8 cellular contexts compared by ENCODE assay signal in genomic region chr16:2009302-2009711, GRCh38. TPM values are rescaled to one million over a fixed set of nuclear protein-coding genes. Genes with fewer than 3 reads are reported as not detected.
DNase-seq lines count a peak whose midpoint lies in the region; ATAC-seq, FAIRE-seq and TF ChIP-seq lines count a peak whose summit lies in the region.

No MANE protein-coding gene starts in this region.

- in situ Hi-C loops in HepG2 (cut with HindIII; ENCODE audit: extremely low pct_ligation_motif_present, low pct_unique_long_range_greater_than_20kb), result no loop called here

- H3K4me1 ChIP-seq in astrocyte (ENCODE audit: insufficient read depth, low read length), result peaks cover 36% of the 10 kb centered on the region
- H3K4me1 ChIP-seq in HepG2 (ENCODE audit: insufficient read depth, low read length), result peaks cover 69% of the 10 kb centered on the region

- H3K27ac ChIP-seq in astrocyte (ENCODE audit: low read depth, low read length) (peak overlapping the region; percentile 77), HepG2 (ENCODE audit: extremely low read length, insufficient read depth, low read length) (peak overlapping the region; percentile 78)

- H3K4me1 Mint-ChIP-seq in astrocyte (ENCODE audit: low read depth, unreplicated experiment), result peaks cover 18% of the 10 kb centered on the region
- H3K4me1 Mint-ChIP-seq in type B pancreatic cell (ENCODE audit: unreplicated experiment), result peaks cover 15% of the 10 kb centered on the region

- peak; percentile 47 for ATAC-seq in GM19395 (IDR thresholded peaks at IDR 0.05; ENCODE audit: unreplicated experiment)
- peak; percentile 21 for ATAC-seq in HG03520 (IDR thresholded peaks at IDR 0.05; ENCODE audit: unreplicated experiment)
- peak; percentile 6 for ATAC-seq in HepG2

- peaks cover 49% of the 10 kb centered on the region for H4K20me1 ChIP-seq in astrocyte (ENCODE audit: insufficient read depth, low read length)
- peaks cover 13% of the 10 kb centered on the region; the same call in 1 of the 2 replicates for H4K20me1 ChIP-seq in HepG2 (ENCODE audit: insufficient read depth, low read length)

- no TSS peak for BruUV-seq in HepG2 (replicated peaks; lab: Mats Ljungman, UMichigan)

- H3K9me3 Mint-ChIP-seq in astrocyte (ENCODE audit: unreplicated experiment) (no peaks in the 10 kb centered on the region), type B pancreatic cell (no peaks in the 10 kb centered on the region)

- H3K9ac ChIP-seq in astrocyte (ENCODE audit: low read length) (peak overlapping the region; percentile 94), HepG2 (ENCODE audit: insufficient read depth, low read depth, low read length) (peak overlapping the region; percentile 93)

- no peak for DNase-seq in AG04449 (ENCODE audit: low read depth, low spot score)
- DNase-seq in astrocyte (ENCODE audit: low read depth), result no peak
- DNase-seq in HepG2 (ENCODE audit: low spot score), result no peak
- no peak for DNase-seq in type B pancreatic cell (ENCODE audit: extremely low spot score, unreplicated experiment)
- DNase-seq in ecto neural progenitor cell (ENCODE audit: low spot score), result no peak
- no peak for DNase-seq in CD1c-positive myeloid dendritic cell (ENCODE audit: extremely low spot score)

- peak overlapping the region; percentile 100 for H3K4me2 ChIP-seq in astrocyte (ENCODE audit: low read length)
- peak overlapping the region; percentile 83 for H3K4me2 ChIP-seq in HepG2 (ENCODE audit: low read depth, low read length)

- TF ChIP-seq POLR2A in HepG2 (IDR thresholded peaks at IDR 0.05; ENCODE audit: insufficient read depth in 1 of 2, low read depth in 2 of 2, low read length in 2 of 2), result no peak

- no peak overlapping the region for H3K27ac Mint-ChIP-seq in astrocyte (ENCODE audit: unreplicated experiment)
- H3K27ac Mint-ChIP-seq in type B pancreatic cell, result no peak overlapping the region

- POLR2A ChIA-PET in AG04449 (lab: Yijun Ruan, JAX) (interaction anchor here (0.6 to 1.2 kb wide), 3 partner anchors 26 to 146 kb away, joined by 3 read pairs; partner anchors contain the start of genes RPS2 and TRAF7), HepG2 (lab: Yijun Ruan, JAX) (interaction anchor here (0.6 to 2.1 kb wide), 12 partner anchors 9 to 181 kb away, joined by 3 to 16 read pairs (median 4); partner anchors contain the start of genes GFER, NHERF2, NPW and RPS2)

- H3K9me3 ChIP-seq in astrocyte (ENCODE audit: insufficient read depth, low read depth, low read length) (no peaks in the 10 kb centered on the region), HepG2 (ENCODE audit: low read length) (no peaks in the 10 kb centered on the region)

- H3K79me2 ChIP-seq in astrocyte (ENCODE audit: insufficient read depth, low read length), result peaks cover 62% of the 10 kb centered on the region
- H3K79me2 ChIP-seq in HepG2 (ENCODE audit: insufficient read depth, low read length), result peaks cover 49% of the 10 kb centered on the region

- H3K36me3 Mint-ChIP-seq in astrocyte (ENCODE audit: low read depth, unreplicated experiment), result peaks cover 4% of the 10 kb centered on the region
- no peaks in the 10 kb centered on the region for H3K36me3 Mint-ChIP-seq in type B pancreatic cell

- CTCF ChIA-PET in AG04449 (lab: Yijun Ruan, JAX) (interaction anchor here (2.0 to 10.6 kb wide), 4 partner anchors 11 to 131 kb away, joined by 5 to 176 read pairs (median 7); partner anchors contain the start of gene PKD1), HepG2 (lab: Yijun Ruan, JAX; ENCODE audit: low intra/inter-chr PET ratio, low total read pairs) (interaction anchor here (1.4 kb wide), 1 partner anchor 131 kb away, joined by 4 read pairs; no protein-coding TSS in a partner anchor)

- H3K4me3 ChIP-seq in AG04449 (ENCODE audit: low read depth, low read length), result peak overlapping the region; percentile 72
- H3K4me3 ChIP-seq in astrocyte (ENCODE audit: insufficient read depth, low read depth, low read length), result peak overlapping the region; percentile 88
- H3K4me3 ChIP-seq in HepG2 (replicated peaks in 1 of 3; ENCODE audit: insufficient read depth in 1 of 3, low read depth in 2 of 3, low read length in 3 of 3), result peak overlapping the region; percentile 76 to 81 (median 79)

- WGBS in HepG2 (ENCODE audit: low lambda C conversion rate), result 0% methylated on average over 14 of the region's 49 CpGs

- no peaks in the 10 kb centered on the region for H3K27me3 ChIP-seq in astrocyte (ENCODE audit: insufficient read depth, low read length)
- no peaks in the 10 kb centered on the region for H3K27me3 ChIP-seq in HepG2 (ENCODE audit: control insufficient read depth in 1 of 2, insufficient read depth in 2 of 2, low read length in 2 of 2)

- H2AFZ ChIP-seq in astrocyte (ENCODE audit: low read depth, low read length) (no peak overlapping the region), HepG2 (ENCODE audit: low read length) (no peak overlapping the region)

- H3K36me3 ChIP-seq in astrocyte (ENCODE audit: insufficient read depth, low read length) (no peaks in the 10 kb centered on the region), HepG2 (replicated peaks in 1 of 2; ENCODE audit: control insufficient read depth in 1 of 2, insufficient read depth in 2 of 2, low read length in 2 of 2) (no peaks in the 10 kb centered on the region; a peak in 1 of 5 replicates)

- no peaks in the 10 kb centered on the region for H3K27me3 Mint-ChIP-seq in astrocyte (ENCODE audit: low read depth, unreplicated experiment)
- H3K27me3 Mint-ChIP-seq in type B pancreatic cell, result no peaks in the 10 kb centered on the region

- no peak for TF ChIP-seq RAD21 in HepG2 (CRISPR knock-in tag; IDR thresholded peaks at IDR 0.05)

- H3K4me3 Mint-ChIP-seq in astrocyte (ENCODE audit: unreplicated experiment), result peak overlapping the region; percentile 90
- peak overlapping the region; percentile 89 for H3K4me3 Mint-ChIP-seq in type B pancreatic cell

- no peak for FAIRE-seq in astrocyte (lab: Jason Lieb, UNC)
- FAIRE-seq in HepG2 (lab: Jason Lieb, UNC), result no peak

- TF ChIP-seq CTCF in AG04449 (IDR thresholded peaks at IDR 0.05; ENCODE audit: insufficient read depth, low read length, missing control alignments), result no peak
- TF ChIP-seq CTCF in astrocyte (IDR thresholded peaks at IDR 0.05; ENCODE audit: insufficient read depth, low read depth, low read length), result no peak
- TF ChIP-seq CTCF in HepG2 (CRISPR knock-in tag; IDR thresholded peaks at IDR 0.05), result no peak
- no peak for TF ChIP-seq CTCF in type B pancreatic cell (conservative IDR thresholded peaks at IDR 0.05)

- intact Hi-C loops in HepG2 (cut with micrococcal nuclease; ENCODE audit: unreplicated experiment), result no loop called here

- TF ChIP-seq EP300 in HepG2 (IDR thresholded peaks at IDR 0.05; ENCODE audit: low read depth in 2 of 2, low read length in 2 of 2), result no peak
- no peak for TF ChIP-seq EP300 in HepG2 (CRISPR knock-in tag; IDR thresholded peaks at IDR 0.05; ENCODE audit: borderline replicate concordance)

RNA-seq across cellular contexts. Expression of gene ZNF598, which starts 0.3 kb away (rescaled TPM):
- total RNA-seq in astrocyte, result 46.0 and 50.0 TPM in 2 replicates
- total RNA-seq in HepG2 (2016; rRNA removed; fragmentation: Illumina TruSeq; extraction: Trizol), result 9.5 and 13.5 TPM in 2 replicates
- total RNA-seq in HepG2 (2016; cell fraction: cytosol; rRNA removed; fragmentation: Illumina TruSeq; extraction: Trizol; ENCODE audit: low read depth), result 7.8 and 8.6 TPM in 2 replicates
- 6.1 and 14.0 TPM in 2 replicates for total RNA-seq in HepG2 (2016; cell fraction: insoluble cytoplasmic fraction; rRNA removed; fragmentation: Illumina TruSeq; extraction: Trizol)
- 8.0 and 9.4 TPM in 2 replicates for total RNA-seq in HepG2 (2016; cell fraction: membrane; rRNA removed; fragmentation: Illumina TruSeq; extraction: Trizol)
- total RNA-seq in HepG2 (2016; cell fraction: nucleus; rRNA removed; fragmentation: Illumina TruSeq; extraction: Trizol), result 15.2 and 16.0 TPM in 2 replicates
- polyA plus RNA-seq in HepG2 (2011; rRNA removed), result 14.2 and 17.6 TPM in 2 replicates
- polyA plus RNA-seq in HepG2 (2011; cell fraction: cytosol; rRNA removed), result 10.9 and 19.8 TPM in 2 replicates
- polyA plus RNA-seq in HepG2 (2011; cell fraction: nucleus; rRNA removed), result 80.6 and 103 TPM in 2 replicates
- polyA plus RNA-seq in HepG2 (2012), result 6.9 and 11.3 TPM in 2 replicates
- 4.2 and 5.0 TPM in 2 replicates for polyA plus RNA-seq in HepG2 (2016; cell fraction: cytosol; fragmentation: Illumina TruSeq; extraction: Trizol; ENCODE audit: low read depth)
- 14.5 and 15.5 TPM in 2 replicates for polyA plus RNA-seq in HepG2 (2016; cell fraction: insoluble cytoplasmic fraction; fragmentation: Illumina TruSeq; extraction: Trizol; ENCODE audit: low read depth)
- polyA plus RNA-seq in HepG2 (2016; cell fraction: membrane; fragmentation: Illumina TruSeq; extraction: Trizol; ENCODE audit: low read depth), result 8.5 and 11.6 TPM in 2 replicates
- polyA plus RNA-seq in HepG2 (2016; cell fraction: nucleus; fragmentation: Illumina TruSeq; extraction: Trizol; ENCODE audit: insufficient read depth, low read depth), result 58.7 and 59.3 TPM in 2 replicates
- polyA minus RNA-seq in HepG2 (2011; rRNA and poly(A)+ RNA removed; ENCODE audit: low replicate concordance), result 25.2 and 28.9 TPM in 2 replicates
- 12.5 and 18.7 TPM in 2 replicates for polyA minus RNA-seq in HepG2 (2011; cell fraction: cytosol; rRNA and poly(A)+ RNA removed)
- 12.6 and 18.4 TPM in 2 replicates for polyA minus RNA-seq in HepG2 (2011; cell fraction: nucleus; rRNA and poly(A)+ RNA removed)
- total RNA-seq in type B pancreatic cell (ENCODE audit: low replicate concordance), result 43.9 and 46.1 TPM in 2 replicates

RNA-seq across cellular contexts. Expression of gene NPW, which starts 10.3 kb away (rescaled TPM):
- 2.1 and 2.9 TPM in 2 replicates for total RNA-seq in astrocyte
- total RNA-seq in HepG2 (2016; rRNA removed; fragmentation: Illumina TruSeq; extraction: Trizol), result 0.97 TPM in 1 of 2 replicates, not detected in the other
- total RNA-seq in HepG2 (2016; cell fraction: cytosol; rRNA removed; fragmentation: Illumina TruSeq; extraction: Trizol; ENCODE audit: low read depth), result 1.1 and 2.6 TPM in 2 replicates
- 0.87 TPM in 1 of 2 replicates, not detected in the other for total RNA-seq in HepG2 (2016; cell fraction: insoluble cytoplasmic fraction; rRNA removed; fragmentation: Illumina TruSeq; extraction: Trizol)
- 0.71 and 0.79 TPM in 2 replicates for total RNA-seq in HepG2 (2016; cell fraction: membrane; rRNA removed; fragmentation: Illumina TruSeq; extraction: Trizol)
- not detected in 2 replicates for total RNA-seq in HepG2 (2016; cell fraction: nucleus; rRNA removed; fragmentation: Illumina TruSeq; extraction: Trizol)
- polyA plus RNA-seq in HepG2 (2011; rRNA removed), result 0.24 and 0.25 TPM in 2 replicates
- 0.50 and 0.85 TPM in 2 replicates for polyA plus RNA-seq in HepG2 (2011; cell fraction: cytosol; rRNA removed)
- 1.1 and 1.2 TPM in 2 replicates for polyA plus RNA-seq in HepG2 (2011; cell fraction: nucleus; rRNA removed)
- 0.82 and 1.4 TPM in 2 replicates for polyA plus RNA-seq in HepG2 (2012)
- 0.87 and 1.2 TPM in 2 replicates for polyA plus RNA-seq in HepG2 (2016; cell fraction: cytosol; fragmentation: Illumina TruSeq; extraction: Trizol; ENCODE audit: low read depth)
- 0.61 and 0.63 TPM in 2 replicates for polyA plus RNA-seq in HepG2 (2016; cell fraction: insoluble cytoplasmic fraction; fragmentation: Illumina TruSeq; extraction: Trizol; ENCODE audit: low read depth)
- 0.42 and 0.81 TPM in 2 replicates for polyA plus RNA-seq in HepG2 (2016; cell fraction: membrane; fragmentation: Illumina TruSeq; extraction: Trizol; ENCODE audit: low read depth)
- 0.85 and 2.0 TPM in 2 replicates for polyA plus RNA-seq in HepG2 (2016; cell fraction: nucleus; fragmentation: Illumina TruSeq; extraction: Trizol; ENCODE audit: insufficient read depth, low read depth)
- polyA minus RNA-seq in HepG2 (2011; rRNA and poly(A)+ RNA removed; ENCODE audit: low replicate concordance), result 0.21 TPM in 1 of 2 replicates, not detected in the other
- polyA minus RNA-seq in HepG2 (2011; cell fraction: cytosol; rRNA and poly(A)+ RNA removed), result 3.4 TPM in 1 of 2 replicates, not detected in the other
- 0.50 TPM in 1 of 2 replicates, not detected in the other for polyA minus RNA-seq in HepG2 (2011; cell fraction: nucleus; rRNA and poly(A)+ RNA removed)
- 3.9 and 4.7 TPM in 2 replicates for total RNA-seq in type B pancreatic cell (ENCODE audit: low replicate concordance)

RNA-seq across cellular contexts. Expression of gene NHERF2, which starts 17.4 kb away (rescaled TPM):
- total RNA-seq in astrocyte (92.5 and 106 TPM in 2 replicates), HepG2 (2016; rRNA removed; fragmentation: Illumina TruSeq; extraction: Trizol) (15.8 and 23.7 TPM in 2 replicates), type B pancreatic cell (ENCODE audit: low replicate concordance) (23.3 and 23.4 TPM in 2 replicates)
- 17.2 and 21.7 TPM in 2 replicates for total RNA-seq in HepG2 (2016; cell fraction: cytosol; rRNA removed; fragmentation: Illumina TruSeq; extraction: Trizol; ENCODE audit: low read depth)
- 14.8 and 26.0 TPM in 2 replicates for total RNA-seq in HepG2 (2016; cell fraction: insoluble cytoplasmic fraction; rRNA removed; fragmentation: Illumina TruSeq; extraction: Trizol)
- 42.5 and 44.6 TPM in 2 replicates for total RNA-seq in HepG2 (2016; cell fraction: membrane; rRNA removed; fragmentation: Illumina TruSeq; extraction: Trizol)
- 14.4 and 15.0 TPM in 2 replicates for total RNA-seq in HepG2 (2016; cell fraction: nucleus; rRNA removed; fragmentation: Illumina TruSeq; extraction: Trizol)
- 39.3 and 47.2 TPM in 2 replicates for polyA plus RNA-seq in HepG2 (2011; rRNA removed)
- polyA plus RNA-seq in HepG2 (2011; cell fraction: cytosol; rRNA removed), result 28.8 and 54.4 TPM in 2 replicates
- polyA plus RNA-seq in HepG2 (2011; cell fraction: nucleus; rRNA removed), result 94.7 and 105 TPM in 2 replicates
- 25.8 and 38.7 TPM in 2 replicates for polyA plus RNA-seq in HepG2 (2012)
- polyA plus RNA-seq in HepG2 (2016; cell fraction: cytosol; fragmentation: Illumina TruSeq; extraction: Trizol; ENCODE audit: low read depth), result 54.0 and 63.1 TPM in 2 replicates
- 37.8 and 52.2 TPM in 2 replicates for polyA plus RNA-seq in HepG2 (2016; cell fraction: insoluble cytoplasmic fraction; fragmentation: Illumina TruSeq; extraction: Trizol; ENCODE audit: low read depth)
- 72.6 and 84.9 TPM in 2 replicates for polyA plus RNA-seq in HepG2 (2016; cell fraction: membrane; fragmentation: Illumina TruSeq; extraction: Trizol; ENCODE audit: low read depth)
- polyA plus RNA-seq in HepG2 (2016; cell fraction: nucleus; fragmentation: Illumina TruSeq; extraction: Trizol; ENCODE audit: insufficient read depth, low read depth), result 53.4 and 59.6 TPM in 2 replicates
- polyA minus RNA-seq in HepG2 (2011; rRNA and poly(A)+ RNA removed; ENCODE audit: low replicate concordance), result 6.8 and 36.4 TPM in 2 replicates
- 24.4 and 28.2 TPM in 2 replicates for polyA minus RNA-seq in HepG2 (2011; cell fraction: cytosol; rRNA and poly(A)+ RNA removed)
- 13.3 and 13.8 TPM in 2 replicates for polyA minus RNA-seq in HepG2 (2011; cell fraction: nucleus; rRNA and poly(A)+ RNA removed)

RNA-seq across cellular contexts. Expression of gene SYNGR3, which starts 19.5 kb away (rescaled TPM):
- 4.8 and 6.0 TPM in 2 replicates for total RNA-seq in astrocyte
- total RNA-seq in HepG2 (2016; rRNA removed; fragmentation: Illumina TruSeq; extraction: Trizol), result 0.58 and 0.97 TPM in 2 replicates
- total RNA-seq in HepG2 (2016; cell fraction: cytosol; rRNA removed; fragmentation: Illumina TruSeq; extraction: Trizol; ENCODE audit: low read depth), result 1.1 and 1.2 TPM in 2 replicates
- total RNA-seq in HepG2 (2016; cell fraction: insoluble cytoplasmic fraction; rRNA removed; fragmentation: Illumina TruSeq; extraction: Trizol), result 0.43 and 1.1 TPM in 2 replicates
- 1.5 and 2.1 TPM in 2 replicates for total RNA-seq in HepG2 (2016; cell fraction: membrane; rRNA removed; fragmentation: Illumina TruSeq; extraction: Trizol)
- 0.84 and 0.85 TPM in 2 replicates for total RNA-seq in HepG2 (2016; cell fraction: nucleus; rRNA removed; fragmentation: Illumina TruSeq; extraction: Trizol)
- polyA plus RNA-seq in HepG2 (2011; rRNA removed), result 5.7 and 7.4 TPM in 2 replicates
- polyA plus RNA-seq in HepG2 (2011; cell fraction: cytosol; rRNA removed), result 4.4 and 4.8 TPM in 2 replicates
- 10.2 and 11.3 TPM in 2 replicates for polyA plus RNA-seq in HepG2 (2011; cell fraction: nucleus; rRNA removed)
- polyA plus RNA-seq in HepG2 (2012), result 2.5 and 5.3 TPM in 2 replicates
- polyA plus RNA-seq in HepG2 (2016; cell fraction: cytosol; fragmentation: Illumina TruSeq; extraction: Trizol; ENCODE audit: low read depth), result 1.00 and 1.2 TPM in 2 replicates
- polyA plus RNA-seq in HepG2 (2016; cell fraction: insoluble cytoplasmic fraction; fragmentation: Illumina TruSeq; extraction: Trizol; ENCODE audit: low read depth), result 0.64 and 0.72 TPM in 2 replicates
- 1.2 and 1.4 TPM in 2 replicates for polyA plus RNA-seq in HepG2 (2016; cell fraction: membrane; fragmentation: Illumina TruSeq; extraction: Trizol; ENCODE audit: low read depth)
- 1.1 and 1.4 TPM in 2 replicates for polyA plus RNA-seq in HepG2 (2016; cell fraction: nucleus; fragmentation: Illumina TruSeq; extraction: Trizol; ENCODE audit: insufficient read depth, low read depth)
- polyA minus RNA-seq in HepG2 (2011; rRNA and poly(A)+ RNA removed; ENCODE audit: low replicate concordance), result 6.2 and 7.1 TPM in 2 replicates
- 4.1 and 4.4 TPM in 2 replicates for polyA minus RNA-seq in HepG2 (2011; cell fraction: cytosol; rRNA and poly(A)+ RNA removed)
- polyA minus RNA-seq in HepG2 (2011; cell fraction: nucleus; rRNA and poly(A)+ RNA removed), result 1.3 and 2.1 TPM in 2 replicates
- 2.4 and 2.5 TPM in 2 replicates for total RNA-seq in type B pancreatic cell (ENCODE audit: low replicate concordance)

RNA-seq across cellular contexts. Expression of gene GFER, which starts 25.3 kb away (rescaled TPM):
- total RNA-seq in astrocyte (30.4 and 32.1 TPM in 2 replicates), HepG2 (2016; rRNA removed; fragmentation: Illumina TruSeq; extraction: Trizol) (68.3 and 71.7 TPM in 2 replicates), type B pancreatic cell (ENCODE audit: low replicate concordance) (25.3 and 31.6 TPM in 2 replicates)
- 42.3 and 42.4 TPM in 2 replicates for total RNA-seq in HepG2 (2016; cell fraction: cytosol; rRNA removed; fragmentation: Illumina TruSeq; extraction: Trizol; ENCODE audit: low read depth)
- 71.7 and 77.6 TPM in 2 replicates for total RNA-seq in HepG2 (2016; cell fraction: insoluble cytoplasmic fraction; rRNA removed; fragmentation: Illumina TruSeq; extraction: Trizol)
- total RNA-seq in HepG2 (2016; cell fraction: membrane; rRNA removed; fragmentation: Illumina TruSeq; extraction: Trizol), result 45.9 and 49.4 TPM in 2 replicates
- total RNA-seq in HepG2 (2016; cell fraction: nucleus; rRNA removed; fragmentation: Illumina TruSeq; extraction: Trizol), result 27.4 and 40.1 TPM in 2 replicates
- polyA plus RNA-seq in HepG2 (2011; rRNA removed), result 28.6 and 35.9 TPM in 2 replicates
- polyA plus RNA-seq in HepG2 (2011; cell fraction: cytosol; rRNA removed), result 25.2 and 31.0 TPM in 2 replicates
- polyA plus RNA-seq in HepG2 (2011; cell fraction: nucleus; rRNA removed), result 27.0 and 27.5 TPM in 2 replicates
- polyA plus RNA-seq in HepG2 (2012), result 28.9 and 37.4 TPM in 2 replicates
- 55.8 and 56.5 TPM in 2 replicates for polyA plus RNA-seq in HepG2 (2016; cell fraction: cytosol; fragmentation: Illumina TruSeq; extraction: Trizol; ENCODE audit: low read depth)
- 83.7 and 99.4 TPM in 2 replicates for polyA plus RNA-seq in HepG2 (2016; cell fraction: insoluble cytoplasmic fraction; fragmentation: Illumina TruSeq; extraction: Trizol; ENCODE audit: low read depth)
- 49.1 and 52.1 TPM in 2 replicates for polyA plus RNA-seq in HepG2 (2016; cell fraction: membrane; fragmentation: Illumina TruSeq; extraction: Trizol; ENCODE audit: low read depth)
- 66.2 and 67.2 TPM in 2 replicates for polyA plus RNA-seq in HepG2 (2016; cell fraction: nucleus; fragmentation: Illumina TruSeq; extraction: Trizol; ENCODE audit: insufficient read depth, low read depth)
- 12.3 and 20.5 TPM in 2 replicates for polyA minus RNA-seq in HepG2 (2011; rRNA and poly(A)+ RNA removed; ENCODE audit: low replicate concordance)
- 16.4 and 18.5 TPM in 2 replicates for polyA minus RNA-seq in HepG2 (2011; cell fraction: cytosol; rRNA and poly(A)+ RNA removed)
- polyA minus RNA-seq in HepG2 (2011; cell fraction: nucleus; rRNA and poly(A)+ RNA removed), result 14.7 and 14.8 TPM in 2 replicates
